Comparison of ENCODE assay signal across 5 cellular contexts in genomic region chr9:115362101-115362500, GRCh38.
"Had no signal": no experiment of that assay in that cellular context is flagged by ENCODE, and none has a peak within 500 bp of the region (broad histone marks: within the 10 kb centered on the region; RNA-seq: fewer than 3 reads in every experiment).

No MANE protein-coding gene starts in this region.

- H3K36me3 Mint-ChIP-seq: IgD-negative memory B cell had no signal

- H3K4me3 ChIP-seq: GM23248 had no signal

- DNase-seq: GM23248, GOT3, H9, HCEC 1CT had no signal

- H3K27ac Mint-ChIP-seq: H9, IgD-negative memory B cell had no signal

- H3K4me1 Mint-ChIP-seq: IgD-negative memory B cell had no signal

- H3K4me3 Mint-ChIP-seq: H9, IgD-negative memory B cell had no signal

- H3K9me3 Mint-ChIP-seq: H9, IgD-negative memory B cell had no signal

- H3K27ac ChIP-seq: GM23248 had no signal

- H3K27me3 Mint-ChIP-seq: IgD-negative memory B cell had no signal
